10 cellular contexts compared by ENCODE assay signal in the genomic region with DNA sequence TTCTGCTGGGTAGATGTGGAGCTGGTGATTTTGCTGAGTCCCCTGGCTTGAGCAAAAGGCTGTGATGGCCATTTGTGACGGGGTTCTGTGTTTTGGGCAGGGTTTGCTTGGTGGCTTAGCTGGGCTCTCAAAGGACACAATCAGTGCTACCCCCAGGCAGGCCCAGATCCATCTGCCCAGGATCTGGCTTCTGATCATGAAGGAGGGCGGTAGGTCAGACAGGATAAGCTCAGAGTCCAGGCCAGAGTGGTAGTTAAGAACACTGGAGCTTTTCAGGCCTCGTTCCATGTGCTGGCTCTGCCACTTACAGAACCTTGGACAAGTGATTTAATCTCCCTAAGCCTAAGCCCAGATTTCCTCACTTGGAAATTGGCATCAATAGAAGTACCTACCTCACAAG. TPM values are rescaled to one million over a fixed set of nuclear protein-coding genes. Genes with fewer than 3 reads are reported as not detected.
A peak's percentile ranks its signal among the peaks of the same experiment; 100 is the strongest.
DNase-seq lines count a peak whose midpoint lies in the region; ATAC-seq and TF ChIP-seq lines count a peak whose summit lies in the region.
"Had no signal": no experiment of that assay in that cellular context is flagged by ENCODE, and none has a peak within 500 bp of the region (broad histone marks: within the 10 kb centered on the region; RNA-seq: fewer than 3 reads in every experiment).

No MANE protein-coding gene starts in this region.

- no peaks in the 10 kb centered on the region for H3K27me3 Mint-ChIP-seq in dendritic cell treated with granulocyte-macrophage colony-stimulating factor and Interleukin-4, amounts not matched to agents 40 ng/mL and 50 ng/mL, for 4 days
- H3K27me3 Mint-ChIP-seq in nephron (ENCODE audit: low read depth): no peaks in the 10 kb centered on the region

- no peak overlapping the region for H3K4me3 Mint-ChIP-seq in dendritic cell treated with granulocyte-macrophage colony-stimulating factor and Interleukin-4, amounts not matched to agents 40 ng/mL and 50 ng/mL, for 4 days
- H3K4me3 Mint-ChIP-seq in nephron: no peak overlapping the region

- H3K4me1 ChIP-seq in cardiac muscle cell (ENCODE audit: low read depth): peaks cover 13% of the 10 kb centered on the region

- H3K27ac Mint-ChIP-seq in dendritic cell treated with granulocyte-macrophage colony-stimulating factor and Interleukin-4, amounts not matched to agents 40 ng/mL and 50 ng/mL, for 4 days: peak overlapping the region; percentile 71
- H3K27ac Mint-ChIP-seq in nephron: peak overlapping the region; percentile 93 to 97 (median 96)

- H3K36me3 ChIP-seq in cardiac muscle cell: no peaks in the 10 kb centered on the region

- no peaks in the 10 kb centered on the region for H3K9me3 Mint-ChIP-seq in dendritic cell treated with granulocyte-macrophage colony-stimulating factor and Interleukin-4, amounts not matched to agents 40 ng/mL and 50 ng/mL, for 4 days
- H3K9me3 Mint-ChIP-seq in nephron: no peaks in the 10 kb centered on the region

- H3K9me3 ChIP-seq in cardiac muscle cell (ENCODE audit: low read depth): no peaks in the 10 kb centered on the region

- no peak for ATAC-seq in Right ventricle myocardium inferior

- H3K36me3 Mint-ChIP-seq in dendritic cell treated with granulocyte-macrophage colony-stimulating factor and Interleukin-4, amounts not matched to agents 40 ng/mL and 50 ng/mL, for 4 days (ENCODE audit: low read depth): peaks cover 15% of the 10 kb centered on the region
- no peaks in the 10 kb centered on the region for H3K36me3 Mint-ChIP-seq in nephron (ENCODE audit: low read depth)

- DNase-seq in cardiac muscle cell (ENCODE audit: low read depth in 1 of 2, low spot score in 1 of 2) (no peak), Right ventricle myocardium inferior (ENCODE audit: missing footprints) (no peak), RKO (ENCODE audit: low spot score) (no peak), SW480 (ENCODE audit: low spot score) (no peak), NCI-H2107 treated with DMSO at 0.1 percent for 48 hours (lab: John Stamatoyannopoulos, UW; ENCODE audit: unreplicated experiment) (no peak), hippocampal formation (lab: John Stamatoyannopoulos, UW) (no peak)
- DNase-seq: activated CD4-positive, alpha-beta T cell treated with anti-CD3 and anti-CD28 coated beads, Interleukin-2, amount 50 U/mL, for 48 hours; Calu3 had no signal

- no peak overlapping the region for H3K4me3 ChIP-seq in cardiac muscle cell

- H3K27ac ChIP-seq in cardiac muscle cell: peak overlapping the region; percentile 78

- H3K4me1 Mint-ChIP-seq in dendritic cell treated with granulocyte-macrophage colony-stimulating factor and Interleukin-4, amounts not matched to agents 40 ng/mL and 50 ng/mL, for 4 days (ENCODE audit: low read depth): peaks cover 69% of the 10 kb centered on the region
- H3K4me1 Mint-ChIP-seq in nephron: peaks cover 23% of the 10 kb centered on the region

- TF ChIP-seq CTCF in cardiac muscle cell (IDR thresholded peaks at IDR 0.05; ENCODE audit: low read depth, low read length): no peak
- TF ChIP-seq CTCF in nephron (IDR thresholded peaks at IDR 0.05; ENCODE audit: unreplicated experiment in 3 of 3): no peak

- no peaks in the 10 kb centered on the region for H3K27me3 ChIP-seq in cardiac muscle cell

- intact Hi-C loops in Right ventricle myocardium inferior (cut with DNase I): no loop called here
- intact Hi-C loops in dendritic cell treated with granulocyte-macrophage colony-stimulating factor and Interleukin-4, amounts not matched to agents 40 ng/mL and 50 ng/mL, for 4 days (cut with micrococcal nuclease): no loop called here

RNA-seq across cellular contexts. Expression of gene UBASH3B, which starts 36.2 kb away (rescaled TPM):
- 0.32 and 2.7 TPM in 2 replicates for total RNA-seq in cardiac muscle cell
- 1.5 TPM in 1 of 2 replicates, not detected in the other for polyA plus RNA-seq in cardiac muscle cell
- 3.5 TPM for total RNA-seq in Right ventricle myocardium inferior
